Comparison of ENCODE assay signal across 16 cellular contexts in the genomic region with DNA sequence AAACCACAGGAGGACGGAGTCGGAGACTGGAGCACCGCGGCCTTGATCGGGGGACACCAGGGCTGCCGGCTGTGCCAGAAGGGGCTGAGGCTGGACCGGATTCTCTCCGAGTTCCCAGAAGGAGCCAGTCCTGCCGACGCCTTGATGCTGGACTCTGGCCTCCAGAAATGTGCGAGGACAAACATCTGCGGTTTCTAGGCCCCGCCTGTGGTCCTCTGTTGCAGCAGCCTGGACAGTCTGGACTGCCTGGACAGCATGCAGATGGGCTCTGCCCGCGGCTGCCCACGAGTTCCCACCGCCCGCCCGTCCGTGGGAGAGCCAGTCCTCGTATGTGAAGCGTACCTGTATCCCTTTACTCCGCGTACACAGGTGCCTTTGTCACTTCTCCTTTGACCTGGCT. TPM values are rescaled to one million over a fixed set of nuclear protein-coding genes. Genes with fewer than 3 reads are reported as not detected.
A peak's percentile ranks its signal among the peaks of the same experiment; 100 is the strongest.
DNase-seq lines count a peak whose midpoint lies in the region; ATAC-seq and TF ChIP-seq lines count a peak whose summit lies in the region.
"Not testable (repeated sequence)": the region's sequence is repeated elsewhere in the genome, so short reads cannot be mapped to it uniquely, and the experiment has no call there.
"Had no signal": no experiment of that assay in that cellular context is flagged by ENCODE, and none has a peak within 500 bp of the region (broad histone marks: within the 10 kb centered on the region; RNA-seq: fewer than 3 reads in every experiment).

No MANE protein-coding gene starts in this region.

- not testable (repeated sequence) for H4K91ac ChIP-seq in IMR-90 (ENCODE audit: insufficient read depth, low read depth, low read length)

- ATAC-seq in GM21619 (IDR thresholded peaks at IDR 0.05; ENCODE audit: unreplicated experiment) (peak; percentile 5), IMR-90 (ENCODE audit: low read depth) (peak; percentile 28; the same call in 1 of the 2 replicates), body of pancreas (peak; percentile 38), left ventricle myocardium superior (peak; percentile 56), left lung (peak; percentile 14), mucosa of descending colon (peak; percentile 62), sciatic nerve (peak; percentile 18)

- not testable (repeated sequence) for TF ChIP-seq CTCF in IMR-90 (conservative IDR thresholded peaks at IDR 0.05; ENCODE audit: low read depth, low read length); body of pancreas (IDR thresholded peaks at IDR 0.05); left lung (IDR thresholded peaks at IDR 0.05); mucosa of descending colon (IDR thresholded peaks at IDR 0.05)

- POLR2A ChIA-PET in IMR-90 (lab: Charles Lee; ENCODE audit: unreplicated experiment), result not testable (repeated sequence)

- H3K4me3 ChIP-seq in IMR-90 (ENCODE audit: insufficient read depth, low read depth, low read length); body of pancreas; left lung; mucosa of descending colon: not testable (repeated sequence)

- not testable (repeated sequence) for H2BK20ac ChIP-seq in IMR-90 (ENCODE audit: low read depth, low read length)

- not testable (repeated sequence) for H3K9me3 ChIP-seq in IMR-90 (ENCODE audit: control insufficient read depth, insufficient read depth, low read length); body of pancreas; left lung; mucosa of descending colon

- H3K4me1 ChIP-seq in IMR-90 (ENCODE audit: control insufficient read depth, insufficient read depth, low read length); body of pancreas; left lung; mucosa of descending colon (ENCODE audit: low read depth): not testable (repeated sequence)

- not testable (repeated sequence) for H2BK120ac ChIP-seq in IMR-90 (ENCODE audit: low read depth, low read length)

- CTCF ChIA-PET in IMR-90 (lab: Yijun Ruan, JAX), result not testable (repeated sequence)

- H4K5ac ChIP-seq in IMR-90 (ENCODE audit: low read depth, low read length), result not testable (repeated sequence)

- TF ChIP-seq RAD21 in IMR-90 (IDR thresholded peaks at IDR 0.05; ENCODE audit: low read length), result not testable (repeated sequence)

- not testable (repeated sequence) for H2BK15ac ChIP-seq in IMR-90 (ENCODE audit: low read depth, low read length)

- not testable (repeated sequence) for BruUV-seq in IMR-90 (replicated peaks; lab: Mats Ljungman, UMichigan)

- intact Hi-C loops in IMR-90 (cut with micrococcal nuclease); body of pancreas (cut with DNase I); left ventricle myocardium superior (cut with micrococcal nuclease); left lung (cut with DNase I); mucosa of descending colon (cut with DNase I, micrococcal nuclease); sciatic nerve (cut with DNase I): not testable (repeated sequence)

- not testable (repeated sequence) for H3K27me3 ChIP-seq in IMR-90 (ENCODE audit: control insufficient read depth, insufficient read depth, low read length); body of pancreas; left lung

- H3K9me1 ChIP-seq in IMR-90 (ENCODE audit: insufficient read depth, low read length), result not testable (repeated sequence)

- not testable (repeated sequence) for H3K27ac ChIP-seq in IMR-90 (ENCODE audit: insufficient read depth, low read length); body of pancreas; left lung

- not testable (repeated sequence) for H2BK5ac ChIP-seq in IMR-90 (ENCODE audit: low read depth, low read length, poor library complexity, severe bottlenecking)

- not testable (repeated sequence) for H4K20me1 ChIP-seq in IMR-90 (ENCODE audit: insufficient read depth, low read length)

- not testable (repeated sequence) for H3K36me3 ChIP-seq in IMR-90 (ENCODE audit: control insufficient read depth, insufficient read depth, low read length); body of pancreas (replicated peaks in 1 of 2; ENCODE audit: insufficient read depth in 1 of 2, low read depth in 2 of 2); left lung; mucosa of descending colon (ENCODE audit: low read depth)

- H3K14ac ChIP-seq in IMR-90 (replicated peaks; ENCODE audit: low read depth, low read length), result not testable (repeated sequence)

- not testable (repeated sequence) for H3K56ac ChIP-seq in IMR-90 (ENCODE audit: extremely low read depth, insufficient read depth, low read length)

- H2AK9ac ChIP-seq in IMR-90 (replicated peaks; ENCODE audit: low read depth, low read length, poor library complexity), result not testable (repeated sequence)

- H4K8ac ChIP-seq in IMR-90 (ENCODE audit: low read depth in 2 of 2, low read length in 2 of 2), result not testable (repeated sequence)

- H3K4me2 ChIP-seq in IMR-90 (ENCODE audit: low read depth, low read length), result not testable (repeated sequence)

- dilution Hi-C loops in IMR-90 (cut with HindIII; ENCODE audit: low sequenced_read_pairs, unreplicated experiment), result not testable (repeated sequence)

- H2AFZ ChIP-seq in IMR-90 (replicated peaks; ENCODE audit: low read length, poor library complexity), result not testable (repeated sequence)

- H3K79me1 ChIP-seq in IMR-90 (ENCODE audit: low read depth in 1 of 2, low read length in 2 of 2), result not testable (repeated sequence)

- not testable (repeated sequence) for H3K4ac ChIP-seq in IMR-90 (ENCODE audit: low read depth, low read length)

- not testable (repeated sequence) for DNase-seq in IMR-90; body of pancreas; left ventricle myocardium superior; left lung; mucosa of descending colon; sciatic nerve (ENCODE audit: low spot score)

- not testable (repeated sequence) for H3K9ac ChIP-seq in IMR-90 (ENCODE audit: low read depth, low read length)

- WGBS in IMR-90 (ENCODE audit: extremely low coverage in 2 of 2, insufficient read length in 1 of 2), 2 experiments, result no CpG with 5 or more reads among the region's 24 CpGs
- no CpG with 5 or more reads among the region's 24 CpGs for WGBS in body of pancreas, 2 donors

- in situ Hi-C loops in IMR-90 (cut with MboI; ENCODE audit: low sequenced_read_pairs), result not testable (repeated sequence)

- not testable (repeated sequence) for TF ChIP-seq POLR2A in IMR-90 (IDR thresholded peaks at IDR 0.05; ENCODE audit: low read depth, low read length); body of pancreas (IDR thresholded peaks at IDR 0.05)

- not testable (repeated sequence) for H3K23ac ChIP-seq in IMR-90 (ENCODE audit: low read depth, low read length)

- H3K18ac ChIP-seq in IMR-90 (ENCODE audit: low read depth, low read length), result not testable (repeated sequence)

- H2AK5ac ChIP-seq in IMR-90 (ENCODE audit: low read depth, low read length), result not testable (repeated sequence)

RNA-seq across cellular contexts. Expression of gene ICOSLG, which starts 34.6 kb away (rescaled TPM):
- total RNA-seq in IMR-90 (2012; rRNA removed) (under 0.01 TPM in 2 replicates), body of pancreas (1 to 10 TPM; 1.6 to 2.0 TPM), left ventricle myocardium superior (4.4 TPM), left lung (1 to 10 TPM; 3.9 to 4.6 TPM), mucosa of descending colon (1 to 10 TPM; 3.0 to 8.5 (median 6.0) TPM), sciatic nerve (5.3 TPM)
- polyA plus RNA-seq in IMR-90 (2012; rRNA removed), result 0.09 and 0.17 TPM in 2 replicates
- polyA plus RNA-seq in IMR-90 (2012; cell fraction: cytosol; rRNA removed), result 0.02 TPM in 1 of 2 replicates, not detected in the other
- polyA plus RNA-seq in IMR-90 (2012; cell fraction: nucleus; rRNA removed; ENCODE audit: low replicate concordance), result 0.06 and 0.10 TPM in 2 replicates
- total RNA-seq: G401 had no signal

RNA-seq across cellular contexts. Expression of gene DNMT3L, which starts 55.5 kb away (rescaled TPM):
- total RNA-seq in IMR-90 (2012; rRNA removed), result not detected in 2 replicates
- polyA plus RNA-seq in IMR-90 (2012; rRNA removed), result not detected in 2 replicates
- polyA plus RNA-seq in IMR-90 (2012; cell fraction: cytosol; rRNA removed), result not detected in 2 replicates
- not detected in 2 replicates for polyA plus RNA-seq in IMR-90 (2012; cell fraction: nucleus; rRNA removed; ENCODE audit: low replicate concordance)
- not detected for total RNA-seq in body of pancreas
- not detected for total RNA-seq in left ventricle myocardium superior
- not detected for total RNA-seq in left lung
- not detected for total RNA-seq in mucosa of descending colon
- not detected for total RNA-seq in sciatic nerve
- total RNA-seq: A172; A673; Calu3; CD4-positive, alpha-beta memory T cell; Daoy; GM23338; H4 had no signal
- polyA plus RNA-seq: BJ; CD4-positive, alpha-beta memory T cell had no signal

Comparison
In these comparisons a context has a peak if more than half of its experiments do, and no peak if none do; other contexts are left out.
1. ATAC-seq: peak in every context shown above with its lines; median percentile 62 in mucosa of descending colon; 56 in left ventricle myocardium superior; 38 in body of pancreas; 28 in IMR-90; 18 in sciatic nerve; 14 in left lung; 5 in GM21619.